ENCODE assay signal across 8 cellular contexts in the genomic region with DNA sequence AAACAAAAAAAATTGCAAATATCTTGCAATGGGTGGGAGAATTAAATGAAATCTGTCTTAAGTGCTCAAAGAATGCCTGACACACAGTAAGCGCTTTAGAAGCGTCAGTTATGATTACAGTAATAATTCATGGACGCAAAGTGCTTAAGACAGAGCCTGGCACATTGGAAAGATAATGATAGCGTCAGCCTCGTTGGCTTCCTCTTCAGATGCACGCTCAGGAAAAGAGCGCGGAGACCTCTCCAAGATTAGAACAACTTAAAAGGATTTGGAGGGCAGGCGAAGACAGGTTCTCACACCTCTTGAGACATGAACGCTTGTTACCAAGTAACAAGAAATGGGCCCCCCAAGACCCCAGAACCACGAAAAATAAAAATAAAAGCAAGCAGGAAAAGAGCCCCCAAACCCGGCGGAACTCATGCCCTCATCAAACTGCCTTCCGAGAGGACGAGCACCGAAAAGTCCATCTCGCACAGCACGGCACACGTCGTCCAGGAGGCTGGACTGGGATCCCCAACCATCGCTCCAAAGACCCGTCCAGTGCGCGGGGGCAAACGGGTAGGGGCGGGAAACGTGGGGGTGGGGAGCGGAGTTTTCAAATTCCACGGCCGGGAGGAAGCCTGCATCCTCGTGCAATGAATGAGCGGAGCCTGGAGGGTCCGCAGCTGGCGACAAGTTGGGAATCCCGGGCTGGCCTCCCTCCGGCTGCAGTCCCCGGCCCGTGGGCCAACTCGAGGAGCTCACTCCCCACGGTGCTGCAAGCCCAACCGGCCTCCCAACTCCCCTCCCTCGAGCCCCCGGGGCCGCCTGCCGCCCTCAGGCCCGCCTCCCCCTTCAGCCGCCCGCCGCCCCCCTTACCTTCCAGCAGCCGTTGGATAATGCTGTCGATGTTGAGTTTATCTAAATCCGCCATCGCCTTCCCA.
DNase-seq lines count a peak whose midpoint lies in the region; ATAC-seq and TF ChIP-seq lines count a peak whose summit lies in the region.

No MANE protein-coding gene starts in this region.

- DNase-seq in NCI-H1694 treated with DMSO at 0.1 percent for 48 hours (lab: John Stamatoyannopoulos, UW), result peak; percentile 11
- no peak for DNase-seq in NCI-H1694 (lab: John Stamatoyannopoulos, UW)
- peak; percentile 55 for DNase-seq in NCI-H2029 (lab: John Stamatoyannopoulos, UW)
- peak; percentile 54 for DNase-seq in activated CD8-positive, alpha-beta memory T cell treated with anti-CD3 and anti-CD28 coated beads, Interleukin-2, amount 50 U/mL, for 48 hours
- DNase-seq in foreskin fibroblast, result peak in 1 of 2 donors; percentile 49
- no peak for DNase-seq in islet precursor cell

- no peaks in the 10 kb centered on the region for H3K27me3 ChIP-seq in neuron (ENCODE audit: insufficient read depth, low read length)

- TF ChIP-seq CTCF in foreskin fibroblast (IDR thresholded peaks at IDR 0.05; ENCODE audit: low read depth, low read length), result no peak

- H3K4me1 ChIP-seq in neuron (ENCODE audit: insufficient read depth, low read length), result peaks cover 34% of the 10 kb centered on the region

- peak overlapping the region; percentile 78 to 79 for H3K4me3 ChIP-seq in foreskin fibroblast (ENCODE audit: low read depth in 1 of 2, low read length in 2 of 2)
- peak overlapping the region; percentile 95 for H3K4me3 ChIP-seq in neuron (ENCODE audit: low read length)

- H2AFZ ChIP-seq in neuron (ENCODE audit: low read depth, low read length), result no peak overlapping the region

- peak; percentile 10 for ATAC-seq in HG02588 (IDR thresholded peaks at IDR 0.05; ENCODE audit: unreplicated experiment)

- peaks cover 12% of the 10 kb centered on the region for H3K36me3 ChIP-seq in neuron (ENCODE audit: insufficient read depth, low read length)

- H3K9me3 ChIP-seq in neuron (ENCODE audit: low read length), result no peaks in the 10 kb centered on the region

Comparison
In these comparisons a context has a peak if more than half of its experiments do, and no peak if none do; other contexts are left out.
1. DNase-seq: peak in NCI-H1694 treated with DMSO at 0.1 percent for 48 hours (single experiment), NCI-H2029 (single experiment) and activated CD8-positive, alpha-beta memory T cell treated with anti-CD3 and anti-CD28 coated beads, Interleukin-2, amount 50 U/mL, for 48 hours (single experiment); none in NCI-H1694 (single experiment) and islet precursor cell (single experiment).